1 cellular context compared by ENCODE assay signal in the genomic region with DNA sequence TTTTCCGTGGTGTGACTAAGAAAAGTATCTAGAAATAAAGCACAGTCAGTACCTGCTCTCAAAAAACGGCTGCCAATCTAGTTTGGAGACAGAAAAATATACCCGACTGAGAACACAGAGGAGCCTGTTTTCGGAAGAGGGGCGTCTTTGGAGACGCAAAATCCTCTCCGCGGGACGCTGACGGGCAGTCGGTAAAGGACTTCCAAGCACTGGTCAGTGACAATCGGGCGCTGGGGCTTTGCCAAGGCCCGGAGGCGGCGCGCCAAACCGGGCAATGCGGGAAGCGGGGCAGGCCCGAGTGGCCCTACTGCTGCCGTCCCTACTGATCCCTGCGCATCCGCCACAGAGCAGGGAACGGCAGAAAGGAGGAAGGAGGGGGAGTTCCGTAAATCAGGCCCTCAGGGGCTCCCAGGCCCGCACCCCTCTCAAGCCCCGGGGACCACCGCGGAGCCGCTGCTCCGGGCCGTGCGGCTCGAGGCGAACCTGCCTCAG.
TF ChIP-seq lines count a peak whose summit lies in the region.

No MANE protein-coding gene starts in this region.

TF ChIP-seq in HEK293, 187 proteins besides CTCF, POLR2A, EP300 and RAD21 (continued from another document):
- TF ChIP-seq ZNF148 (tag by site-specific recombination; IDR thresholded peaks at IDR 0.05; ENCODE audit: borderline replicate concordance): 0 out of 2 replicates have a peak, but pooled peaks have one; percentile 11
- TF ChIP-seq ZNF133 (tag by site-specific recombination; IDR thresholded peaks at IDR 0.05): peak; percentile 15; the same call in 1 of the 2 replicates
- peak; percentile 55; the same call in 1 of the 2 replicates for TF ChIP-seq ZNF10 (tag by site-specific recombination; IDR thresholded peaks at IDR 0.05)
- no peak for TF ChIP-seq ZNF658 (tag by site-specific recombination; IDR thresholded peaks at IDR 0.05)
- no peak for TF ChIP-seq ZNF530 (tag by site-specific recombination; IDR thresholded peaks at IDR 0.05; ENCODE audit: low read depth)
- TF ChIP-seq, protein P1, sequence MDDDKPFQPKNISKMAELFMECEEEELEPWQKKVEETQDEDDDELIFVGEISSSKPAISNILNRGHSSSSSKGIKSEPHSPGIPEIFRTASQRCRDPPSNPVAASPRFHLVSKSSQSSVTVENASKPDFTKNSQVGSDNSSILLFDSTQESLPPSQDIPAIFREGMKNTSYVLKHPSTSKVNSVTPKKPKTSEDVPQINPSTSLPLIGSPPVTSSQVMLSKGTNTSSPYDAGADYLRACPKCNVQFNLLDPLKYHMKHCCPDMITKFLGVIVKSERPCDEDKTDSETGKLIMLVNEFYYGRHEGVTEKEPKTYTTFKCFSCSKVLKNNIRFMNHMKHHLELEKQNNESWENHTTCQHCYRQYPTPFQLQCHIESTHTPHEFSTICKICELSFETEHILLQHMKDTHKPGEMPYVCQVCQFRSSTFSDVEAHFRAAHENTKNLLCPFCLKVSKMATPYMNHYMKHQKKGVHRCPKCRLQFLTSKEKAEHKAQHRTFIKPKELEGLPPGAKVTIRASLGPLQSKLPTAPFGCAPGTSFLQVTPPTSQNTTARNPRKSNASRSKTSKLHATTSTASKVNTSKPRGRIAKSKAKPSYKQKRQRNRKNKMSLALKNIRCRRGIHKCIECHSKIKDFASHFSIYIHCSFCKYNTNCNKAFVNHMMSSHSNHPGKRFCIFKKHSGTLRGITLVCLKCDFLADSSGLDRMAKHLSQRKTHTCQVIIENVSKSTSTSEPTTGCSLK (tag by site-specific recombination; IDR thresholded peaks at IDR 0.05): no peak
- TF ChIP-seq ZNF76 (tag by site-specific recombination; IDR thresholded peaks at IDR 0.05; ENCODE audit: borderline replicate concordance, low read depth): no peak; the same call in none of the 2 replicates
- 0 out of 2 replicates have a peak, but pooled peaks have one; percentile 5 for TF ChIP-seq ZNF23 (tag by site-specific recombination; IDR thresholded peaks at IDR 0.05; ENCODE audit: borderline replicate concordance)
- TF ChIP-seq, protein P2, sequence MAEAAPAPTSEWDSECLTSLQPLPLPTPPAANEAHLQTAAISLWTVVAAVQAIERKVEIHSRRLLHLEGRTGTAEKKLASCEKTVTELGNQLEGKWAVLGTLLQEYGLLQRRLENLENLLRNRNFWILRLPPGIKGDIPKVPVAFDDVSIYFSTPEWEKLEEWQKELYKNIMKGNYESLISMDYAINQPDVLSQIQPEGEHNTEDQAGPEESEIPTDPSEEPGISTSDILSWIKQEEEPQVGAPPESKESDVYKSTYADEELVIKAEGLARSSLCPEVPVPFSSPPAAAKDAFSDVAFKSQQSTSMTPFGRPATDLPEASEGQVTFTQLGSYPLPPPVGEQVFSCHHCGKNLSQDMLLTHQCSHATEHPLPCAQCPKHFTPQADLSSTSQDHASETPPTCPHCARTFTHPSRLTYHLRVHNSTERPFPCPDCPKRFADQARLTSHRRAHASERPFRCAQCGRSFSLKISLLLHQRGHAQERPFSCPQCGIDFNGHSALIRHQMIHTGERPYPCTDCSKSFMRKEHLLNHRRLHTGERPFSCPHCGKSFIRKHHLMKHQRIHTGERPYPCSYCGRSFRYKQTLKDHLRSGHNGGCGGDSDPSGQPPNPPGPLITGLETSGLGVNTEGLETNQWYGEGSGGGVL (tag by site-specific recombination; IDR thresholded peaks at IDR 0.05): peak; percentile 7; the same call in 1 of the 2 replicates
- TF ChIP-seq AEBP2 (tag by site-specific recombination; IDR thresholded peaks at IDR 0.05; ENCODE audit: borderline replicate concordance): no peak
- no peak for TF ChIP-seq ZNF488 (tag by site-specific recombination; IDR thresholded peaks at IDR 0.05)
- no peak for TF ChIP-seq ZNF600 (tag by site-specific recombination; IDR thresholded peaks at IDR 0.05)
- TF ChIP-seq ZNF146 (tag by site-specific recombination; IDR thresholded peaks at IDR 0.05): no peak; the same call in 1 of the 2 replicates
- peak; percentile 54; the same call in 1 of the 2 replicates for TF ChIP-seq ZSCAN30 (tag by site-specific recombination; IDR thresholded peaks at IDR 0.05)
- no peak for TF ChIP-seq ZNF560 (tag by site-specific recombination; IDR thresholded peaks at IDR 0.05; ENCODE audit: borderline replicate concordance)
- no peak for TF ChIP-seq ZNF707 (tag by site-specific recombination; IDR thresholded peaks at IDR 0.05)
- TF ChIP-seq ZNF366 (tag by site-specific recombination; conservative IDR thresholded peaks at IDR 0.05): peak; percentile 42
- TF ChIP-seq HOXC10 (CRISPR knock-in tag; IDR thresholded peaks at IDR 0.05): no peak
- TF ChIP-seq PRDM2 (tag by site-specific recombination; IDR thresholded peaks at IDR 0.05; ENCODE audit: borderline replicate concordance): peak; percentile 26; the same call in 1 of the 2 replicates
- peak; percentile 52; the same call in 1 of the 2 replicates for TF ChIP-seq ZNF792 (tag by site-specific recombination; IDR thresholded peaks at IDR 0.05)
- peak; percentile 7; the same call in 1 of the 2 replicates for TF ChIP-seq ZNF664 (tag by site-specific recombination; IDR thresholded peaks at IDR 0.05)
- 0 out of 2 replicates have a peak, but pooled peaks have one; percentile 20 for TF ChIP-seq ZNF677 (tag by site-specific recombination; IDR thresholded peaks at IDR 0.05)
- no peak for TF ChIP-seq ZNF404 (tag by site-specific recombination; IDR thresholded peaks at IDR 0.05)
- TF ChIP-seq, protein P3, sequence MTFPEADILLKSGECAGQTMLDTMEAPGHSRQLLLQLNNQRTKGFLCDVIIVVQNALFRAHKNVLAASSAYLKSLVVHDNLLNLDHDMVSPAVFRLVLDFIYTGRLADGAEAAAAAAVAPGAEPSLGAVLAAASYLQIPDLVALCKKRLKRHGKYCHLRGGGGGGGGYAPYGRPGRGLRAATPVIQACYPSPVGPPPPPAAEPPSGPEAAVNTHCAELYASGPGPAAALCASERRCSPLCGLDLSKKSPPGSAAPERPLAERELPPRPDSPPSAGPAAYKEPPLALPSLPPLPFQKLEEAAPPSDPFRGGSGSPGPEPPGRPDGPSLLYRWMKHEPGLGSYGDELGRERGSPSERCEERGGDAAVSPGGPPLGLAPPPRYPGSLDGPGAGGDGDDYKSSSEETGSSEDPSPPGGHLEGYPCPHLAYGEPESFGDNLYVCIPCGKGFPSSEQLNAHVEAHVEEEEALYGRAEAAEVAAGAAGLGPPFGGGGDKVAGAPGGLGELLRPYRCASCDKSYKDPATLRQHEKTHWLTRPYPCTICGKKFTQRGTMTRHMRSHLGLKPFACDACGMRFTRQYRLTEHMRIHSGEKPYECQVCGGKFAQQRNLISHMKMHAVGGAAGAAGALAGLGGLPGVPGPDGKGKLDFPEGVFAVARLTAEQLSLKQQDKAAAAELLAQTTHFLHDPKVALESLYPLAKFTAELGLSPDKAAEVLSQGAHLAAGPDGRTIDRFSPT (tag by site-specific recombination; IDR thresholded peaks at IDR 0.05): peak; percentile 71; the same call in 1 of the 2 replicates
- no peak for TF ChIP-seq GLIS2 (tag by site-specific recombination; IDR thresholded peaks at IDR 0.05)
- TF ChIP-seq ZNF248 (tag by site-specific recombination; IDR thresholded peaks at IDR 0.05): no peak
- TF ChIP-seq ZNF626 (tag by site-specific recombination; IDR thresholded peaks at IDR 0.05): no peak
- TF ChIP-seq ZNF335 (tag by site-specific recombination; conservative IDR thresholded peaks at IDR 0.05): peak; percentile 95
- no peak for TF ChIP-seq TCF7L2 (IDR thresholded peaks at IDR 0.05; ENCODE audit: borderline replicate concordance, low read depth, low read length)
- no peak for TF ChIP-seq ZBTB17 (tag by site-specific recombination; IDR thresholded peaks at IDR 0.05)
- 0 out of 2 replicates have a peak, but pooled peaks have one; percentile 20 for TF ChIP-seq ZNF623 (tag by site-specific recombination; IDR thresholded peaks at IDR 0.05)
TF ChIP-seq in HEK293: peak in this region for 32.
